7 cellular contexts compared by ENCODE assay signal in the genomic region with DNA sequence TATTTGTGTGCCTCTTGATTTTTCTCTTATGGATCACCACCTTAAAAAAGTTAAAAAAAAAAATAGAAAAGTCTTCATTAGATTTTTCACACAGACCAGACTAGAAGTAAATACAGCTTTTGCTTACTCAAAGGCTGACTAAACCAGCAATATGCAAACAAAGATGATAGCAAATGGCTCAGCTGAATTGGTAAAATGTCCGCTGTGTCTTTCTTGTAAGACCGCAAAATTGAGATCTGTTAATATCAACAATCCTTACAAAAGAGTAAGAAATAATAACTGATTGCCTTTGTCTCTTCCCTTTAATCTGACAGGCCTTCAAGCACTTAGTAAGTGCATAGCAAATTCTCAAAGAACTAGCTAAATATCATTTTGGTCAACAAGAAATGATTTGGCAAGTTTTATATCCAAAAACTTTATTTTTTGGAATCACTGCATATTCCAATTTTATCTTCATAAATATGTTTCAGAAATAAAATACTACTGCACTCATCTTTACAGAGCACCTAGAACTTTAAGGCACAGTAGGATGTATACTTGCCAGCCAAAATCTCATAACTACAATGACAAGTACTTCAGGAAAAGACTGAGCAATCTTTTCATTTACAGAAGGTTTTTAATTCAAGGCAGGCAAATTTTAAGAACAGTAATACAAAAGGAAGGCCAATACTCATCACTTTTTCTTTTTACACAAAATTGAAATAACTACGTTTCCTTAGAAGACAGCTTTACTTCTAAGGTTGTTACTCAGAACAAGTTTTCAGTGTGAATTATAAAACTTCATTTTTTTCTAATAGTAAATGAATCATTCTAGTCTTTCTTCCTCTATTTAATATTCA. TPM values are rescaled to one million over a fixed set of nuclear protein-coding genes. Genes with fewer than 3 reads are reported as not detected.
DNase-seq lines count a peak whose midpoint lies in the region; ATAC-seq and TF ChIP-seq lines count a peak whose summit lies in the region.

No MANE protein-coding gene starts in this region.

- in situ Hi-C loops in Panc1 (cut with HindIII; ENCODE audit: low pct_unique_long_range_greater_than_20kb, low sequenced_read_pairs) = no loop called here

- no peaks in the 10 kb centered on the region for H3K9me3 Mint-ChIP-seq in stimulated activated effector memory CD8-positive, alpha-beta T cell treated with anti-CD3 and anti-CD28 coated beads, Interleukin-12 subunit alpha, Interleukin-12 subunit beta, amount 100 ng/mL, for 72 hours

- H3K27me3 ChIP-seq in Panc1 (ENCODE audit: control insufficient read depth, insufficient read depth, low read length) (no peaks in the 10 kb centered on the region), esophagus muscularis mucosa (no peaks in the 10 kb centered on the region), WERI-Rb-1 (ENCODE audit: insufficient read depth, low read depth, severe bottlenecking) (no peaks in the 10 kb centered on the region)

- peak overlapping the region; percentile 95 for H3K27ac Mint-ChIP-seq in stimulated activated effector memory CD8-positive, alpha-beta T cell treated with anti-CD3 and anti-CD28 coated beads, Interleukin-12 subunit alpha, Interleukin-12 subunit beta, amount 100 ng/mL, for 72 hours

- H3K27ac ChIP-seq in Panc1 (ENCODE audit: low read length) = peak overlapping the region; percentile 69
- peak overlapping the region; percentile 8 to 61 (median 34) for H3K27ac ChIP-seq in esophagus muscularis mucosa (replicated peaks in 1 of 4)
- no peak overlapping the region for H3K27ac ChIP-seq in WERI-Rb-1

- no peak for TF ChIP-seq POLR2A in esophagus muscularis mucosa (IDR thresholded peaks at IDR 0.05; ENCODE audit: low read depth)

- H3K4me1 ChIP-seq in Panc1 (ENCODE audit: control insufficient read depth, insufficient read depth, low read length) = peaks cover 28% of the 10 kb centered on the region
- H3K4me1 ChIP-seq in esophagus muscularis mucosa = peaks cover 17 to 46% (median 42%) of the 10 kb centered on the region in 4 donors

- DNase-seq in Panc1 (ENCODE audit: low read depth, low spot score) = no peak
- DNase-seq in esophagus muscularis mucosa (ENCODE audit: extremely low spot score) = no peak
- DNase-seq in stimulated activated effector memory CD8-positive, alpha-beta T cell treated with anti-CD3 and anti-CD28 coated beads, Interleukin-12 subunit alpha, Interleukin-12 subunit beta, amount 100 ng/mL, for 72 hours (ENCODE audit: low spot score in 2 of 2) = no peak
- DNase-seq in WERI-Rb-1 = no peak
- DNase-seq in activated CD8-positive, alpha-beta memory T cell treated with anti-CD3 and anti-CD28 coated beads for 24 hours = no peak

- CTCF ChIA-PET in Panc1 (lab: Charles Lee) = no interaction called here

- intact Hi-C loops in Panc1 (cut with micrococcal nuclease; ENCODE audit: unreplicated experiment) = no loop called here
- intact Hi-C loops in esophagus muscularis mucosa (cut with DNase I) = no loop called here

- peak; percentile 33 for ATAC-seq in HG02588 (IDR thresholded peaks at IDR 0.05; ENCODE audit: unreplicated experiment)
- no peak for ATAC-seq in Panc1
- peak; percentile 45 for ATAC-seq in stimulated activated effector memory CD8-positive, alpha-beta T cell treated with anti-CD3 and anti-CD28 coated beads, Interleukin-12 subunit alpha, Interleukin-12 subunit beta, amount 100 ng/mL, for 72 hours
- ATAC-seq in HG03097 (IDR thresholded peaks at IDR 0.05; ENCODE audit: low FRiP score, unreplicated experiment) = no peak

- H3K4me3 Mint-ChIP-seq in stimulated activated effector memory CD8-positive, alpha-beta T cell treated with anti-CD3 and anti-CD28 coated beads, Interleukin-12 subunit alpha, Interleukin-12 subunit beta, amount 100 ng/mL, for 72 hours = peak overlapping the region; percentile 74

- 80% methylated on average over 3 of the region's 3 CpGs for WGBS in esophagus muscularis mucosa

- POLR2A ChIA-PET in Panc1 (lab: Charles Lee) = no interaction called here

- H3K4me1 Mint-ChIP-seq in stimulated activated effector memory CD8-positive, alpha-beta T cell treated with anti-CD3 and anti-CD28 coated beads, Interleukin-12 subunit alpha, Interleukin-12 subunit beta, amount 100 ng/mL, for 72 hours = peaks cover 39% of the 10 kb centered on the region

- no TSS peak for BruUV-seq in Panc1 (replicated peaks; lab: Mats Ljungman, UMichigan)

- no peak for TF ChIP-seq EP300 in esophagus muscularis mucosa (IDR thresholded peaks at IDR 0.05)

- TF ChIP-seq CTCF in Panc1 (IDR thresholded peaks at IDR 0.05) (no peak), esophagus muscularis mucosa (IDR thresholded peaks at IDR 0.05) (no peak), WERI-Rb-1 (IDR thresholded peaks at IDR 0.05; ENCODE audit: low read depth, low read length) (no peak)

- H3K36me3 Mint-ChIP-seq in stimulated activated effector memory CD8-positive, alpha-beta T cell treated with anti-CD3 and anti-CD28 coated beads, Interleukin-12 subunit alpha, Interleukin-12 subunit beta, amount 100 ng/mL, for 72 hours = peaks cover 41% of the 10 kb centered on the region

- H3K4me3 ChIP-seq in Panc1 (ENCODE audit: low read depth in 2 of 2, low read length in 2 of 2) (peak overlapping the region in 1 of 2 experiments; percentile 30; a peak in 1 of 4 replicates), esophagus muscularis mucosa (peak overlapping the region; percentile 15 to 36 (median 24)), WERI-Rb-1 (ENCODE audit: low read depth, low read length) (no peak overlapping the region)

- H3K36me3 ChIP-seq in Panc1 (ENCODE audit: control insufficient read depth, insufficient read depth, low read length) (no peaks in the 10 kb centered on the region), esophagus muscularis mucosa (no peaks in the 10 kb centered on the region), WERI-Rb-1 (no peaks in the 10 kb centered on the region)

- H3K9me3 ChIP-seq in Panc1 (ENCODE audit: control insufficient read depth, insufficient read depth, low read depth, low read length) (no peaks in the 10 kb centered on the region), esophagus muscularis mucosa (no peaks in the 10 kb centered on the region), WERI-Rb-1 (ENCODE audit: severe bottlenecking) (no peaks in the 10 kb centered on the region)

RNA-seq across cellular contexts. Expression of a gene that starts 1.2 kb away (rescaled TPM):
- 28.5 TPM for total RNA-seq in Panc1 (2021; ENCODE audit: unreplicated experiment)
- 19.9 TPM for polyA plus RNA-seq in Panc1 (2012; ENCODE audit: insufficient read length)
- 10 to 100 TPM; 66.9 to 96.2 (median 72.1) TPM for total RNA-seq in esophagus muscularis mucosa

RNA-seq across cellular contexts. Expression of a gene that starts 43.3 kb away (rescaled TPM):
- total RNA-seq in Panc1 (2021; ENCODE audit: unreplicated experiment) (10.0 TPM), esophagus muscularis mucosa (10 to 100 TPM; 15.3 to 23.2 (median 18.5) TPM)
- 8.9 TPM for polyA plus RNA-seq in Panc1 (2012; ENCODE audit: insufficient read length)

Comparison
In these comparisons a context has a peak if more than half of its experiments do, and no peak if none do; other contexts are left out.
1. ATAC-seq: peak in HG02588 (single experiment) and stimulated activated effector memory CD8-positive, alpha-beta T cell treated with anti-CD3 and anti-CD28 coated beads, Interleukin-12 subunit alpha, Interleukin-12 subunit beta, amount 100 ng/mL, for 72 hours (single experiment); none in Panc1 (single experiment) and HG03097 (single experiment).